In genomic region chr17:38453951-38454421, GRCh38 we compare ENCODE assay signal across 8 cellular contexts. TPM values are rescaled to one million over a fixed set of nuclear protein-coding genes. Genes with fewer than 3 reads are reported as not detected.
A peak's percentile ranks its signal among the peaks of the same experiment; 100 is the strongest.
DNase-seq lines count a peak whose midpoint lies in the region; ATAC-seq and TF ChIP-seq lines count a peak whose summit lies in the region.

No MANE protein-coding gene starts in this region.

- H4K20me1 ChIP-seq in MM.1S (ENCODE audit: insufficient read depth, low read length), result no peaks in the 10 kb centered on the region

- peak; percentile 73 for DNase-seq in GM03348 (ENCODE audit: low spot score)
- no peak for DNase-seq in RWPE1 (ENCODE audit: low spot score)
- peak; percentile 64 for DNase-seq in fibroblast of peridontal ligament (ENCODE audit: extremely low read depth)
- no peak for DNase-seq in sigmoid colon
- no peak for DNase-seq in MM.1S

- CTCF ChIA-PET in RWPE1 (lab: Yijun Ruan, JAX), result interaction anchor here (0.6 kb wide), 1 partner anchor 1590 kb away, joined by 3 read pairs; no protein-coding TSS in a partner anchor

- H3K27me3 ChIP-seq in sigmoid colon (no peaks in the 10 kb centered on the region), MM.1S (replicated peaks; ENCODE audit: insufficient read depth, low read length) (no peaks in the 10 kb centered on the region)

- H3K4me1 ChIP-seq in sigmoid colon (peaks cover 0 to 86% (median 72%) of the 10 kb centered on the region in 4 donors), MM.1S (ENCODE audit: low read length) (no peaks in the 10 kb centered on the region)

- peak overlapping the region; percentile 21 to 48 (median 42) for H3K4me3 ChIP-seq in sigmoid colon
- no peak overlapping the region for H3K4me3 ChIP-seq in MM.1S (ENCODE audit: low read length)

- H2AFZ ChIP-seq in MM.1S (ENCODE audit: low read length), result no peak overlapping the region

- TF ChIP-seq CTCF in RWPE1 (conservative IDR thresholded peaks at IDR 0.05; ENCODE audit: low read depth) (no peak), sigmoid colon (IDR thresholded peaks at IDR 0.05) (no peak), MM.1S (IDR thresholded peaks at IDR 0.05; ENCODE audit: low read length) (no peak)

- POLR2A ChIA-PET in RWPE1 (lab: Yijun Ruan, JAX; ENCODE audit: low non-redundant PET), result no interaction called here

- H3F3A ChIP-seq in MM.1S (ENCODE audit: insufficient read depth, low read length), result no peaks in the 10 kb centered on the region

- no peak overlapping the region for H3K4me2 ChIP-seq in MM.1S (ENCODE audit: low read depth, low read length)

- 3 to 5% methylated on average over 44 of the region's 44 CpGs for WGBS in sigmoid colon, 2 donors

- intact Hi-C loops in sigmoid colon (cut with DNase I), result no loop called here

- H3K79me2 ChIP-seq in MM.1S (ENCODE audit: low read length), result peaks cover 94% of the 10 kb centered on the region

- H3K36me3 ChIP-seq in sigmoid colon (peaks cover 0 to 12% (median 5%) of the 10 kb centered on the region in 4 donors), MM.1S (replicated peaks; ENCODE audit: insufficient read depth, low read length) (no peaks in the 10 kb centered on the region)

- no peak for TF ChIP-seq EP300 in sigmoid colon (IDR thresholded peaks at IDR 0.05)

- H3K27ac ChIP-seq in RWPE1 (peak overlapping the region; percentile 99), sigmoid colon (peak overlapping the region; percentile 81 to 92 (median 87)), MM.1S (ENCODE audit: low read length) (no peak overlapping the region)

- H3K9me3 ChIP-seq in sigmoid colon (no peaks in the 10 kb centered on the region), MM.1S (replicated peaks; ENCODE audit: insufficient read depth, low read length) (no peaks in the 10 kb centered on the region)

- ATAC-seq in HG03571 (IDR thresholded peaks at IDR 0.05; ENCODE audit: unreplicated experiment) (no peak), HG02678 (IDR thresholded peaks at IDR 0.05; ENCODE audit: unreplicated experiment) (no peak), HG03139 (IDR thresholded peaks at IDR 0.05; ENCODE audit: unreplicated experiment) (no peak)

- no peaks in the 10 kb centered on the region for H3K9me2 ChIP-seq in MM.1S (replicated peaks; ENCODE audit: insufficient read depth, low read length)

- H3K9ac ChIP-seq in MM.1S (ENCODE audit: low read length), result no peak overlapping the region

- no peak for TF ChIP-seq POLR2A in sigmoid colon (IDR thresholded peaks at IDR 0.05)

RNA-seq across cellular contexts. Expression of gene ARHGAP23, which starts 25.7 kb away (rescaled TPM):
- 10 to 100 TPM; 11.2 to 42.1 (median 28.5) TPM for total RNA-seq in sigmoid colon
- 1 to 10 TPM in 2 of 3 donors, under 1 TPM in 1; 0.69 to 9.8 (median 3.0) TPM for polyA plus RNA-seq in sigmoid colon

Comparison
In these comparisons a context has a peak if more than half of its experiments do, and no peak if none do; other contexts are left out.
1. DNase-seq: peak in GM03348 (single experiment) and fibroblast of peridontal ligament (single experiment); none in RWPE1 (single experiment), sigmoid colon (single experiment) and MM.1S (single experiment).